ENCODE assay signal across 18 cellular contexts in genomic region chr3:127796751-127797150, GRCh38. TPM values are rescaled to one million over a fixed set of nuclear protein-coding genes. Genes with fewer than 3 reads are reported as not detected.
DNase-seq lines count a peak whose midpoint lies in the region; ATAC-seq and TF ChIP-seq lines count a peak whose summit lies in the region.
"Had no signal": no experiment of that assay in that cellular context is flagged by ENCODE, and none has a peak within 500 bp of the region (broad histone marks: within the 10 kb centered on the region; RNA-seq: fewer than 3 reads in every experiment).

No MANE protein-coding gene starts in this region.

- no peak overlapping the region for H2BK120ac ChIP-seq in neuronal stem cell (ENCODE audit: low read depth, low read length)

- no peak overlapping the region for H2BK15ac ChIP-seq in neuronal stem cell (ENCODE audit: low read length)

- H4K20me1 ChIP-seq in Karpas-422 (ENCODE audit: insufficient read depth, low read depth, low read length) (no peaks in the 10 kb centered on the region), osteoblast (ENCODE audit: insufficient read depth, low read length) (no peaks in the 10 kb centered on the region)

- peaks cover 89% of the 10 kb centered on the region for H3K4me1 ChIP-seq in Karpas-422 (ENCODE audit: low read length)
- H3K4me1 ChIP-seq in neuronal stem cell (ENCODE audit: control insufficient read depth in 2 of 2, insufficient read depth in 1 of 2, low read depth in 1 of 2, low read length in 2 of 2), result no peaks in the 10 kb centered on the region
- peaks cover 0 to 4% (median 0%) of the 10 kb centered on the region in 4 donors for H3K4me1 ChIP-seq in right lobe of liver
- H3K4me1 ChIP-seq in osteoblast (ENCODE audit: insufficient read depth, low read length), result peaks cover 38% of the 10 kb centered on the region

- WGBS in neuronal stem cell (ENCODE audit: extremely low coverage in 2 of 2, insufficient read length in 2 of 2, insufficient replicate concordance in 1 of 2), 2 donors, result no CpG with 5 or more reads among the region's 8 CpGs
- 52% methylated on average over 4 of the region's 8 CpGs for WGBS in right lobe of liver (ENCODE audit: insufficient coverage, low coverage, low lambda C conversion rate, missing lambda C conversion rate)

- no peak overlapping the region for H2BK12ac ChIP-seq in neuronal stem cell (ENCODE audit: low read length)

- H3K79me2 ChIP-seq in Karpas-422 (ENCODE audit: low read length) (peaks cover 22% of the 10 kb centered on the region), osteoblast (ENCODE audit: insufficient read depth, low read length) (peaks cover 25% of the 10 kb centered on the region)

- peaks cover 15% of the 10 kb centered on the region for H3K36me3 ChIP-seq in Karpas-422 (ENCODE audit: insufficient read depth, low read length)
- H3K36me3 ChIP-seq in neuronal stem cell (replicated peaks in 1 of 2; ENCODE audit: control insufficient read depth in 2 of 2, insufficient read depth in 2 of 2, low read length in 2 of 2), result no peaks in the 10 kb centered on the region
- H3K36me3 ChIP-seq in right lobe of liver, result peaks cover 0 to 10% (median 5%) of the 10 kb centered on the region in 4 donors
- no peaks in the 10 kb centered on the region for H3K36me3 ChIP-seq in osteoblast (ENCODE audit: insufficient read depth, low read length)

- no peak for ATAC-seq in right lobe of liver
- ATAC-seq: esophagus mucosa, GM23338, left colon had no signal

- no peak overlapping the region for H3K23ac ChIP-seq in neuronal stem cell (ENCODE audit: low read depth, low read length, poor library complexity)

- H3K27ac ChIP-seq in Karpas-422 (ENCODE audit: low read length) (peak overlapping the region; percentile 98), dorsolateral prefrontal cortex (peak overlapping the region in 55 of 59 donors; percentile 2 to 88 (median 68)), neuronal stem cell (replicated peaks; ENCODE audit: low read length) (no peak overlapping the region), right lobe of liver (no peak overlapping the region), osteoblast (ENCODE audit: low read depth, low read length) (no peak overlapping the region)
- H3K27ac ChIP-seq: tibial artery had no signal

- H3K4me3 ChIP-seq in Karpas-422 (ENCODE audit: low read length) (peak overlapping the region; percentile 23; the same call in 1 of the 2 replicates), dorsolateral prefrontal cortex (no peak overlapping the region), neuronal stem cell (ENCODE audit: low read length in 2 of 2) (no peak overlapping the region), right lobe of liver (no peak overlapping the region), osteoblast (ENCODE audit: insufficient read depth, low read length) (no peak overlapping the region)
- H3K4me3 ChIP-seq: GM23338, tibial artery had no signal

- H4K8ac ChIP-seq in neuronal stem cell (ENCODE audit: low read depth, low read length), result no peak overlapping the region

- H2AK5ac ChIP-seq in neuronal stem cell (ENCODE audit: low read depth, low read length), result peak overlapping the region; percentile 10

- no peak overlapping the region for H2BK5ac ChIP-seq in neuronal stem cell (ENCODE audit: low read length)

- H3K27me3 ChIP-seq in Karpas-422 (ENCODE audit: low read length), result no peaks in the 10 kb centered on the region
- H3K27me3 ChIP-seq in dorsolateral prefrontal cortex, result no peaks in the 10 kb centered on the region
- no peaks in the 10 kb centered on the region for H3K27me3 ChIP-seq in neuronal stem cell (ENCODE audit: control insufficient read depth in 3 of 3, insufficient read depth in 3 of 3, low read depth in 1 of 3, low read length in 3 of 3)
- no peaks in the 10 kb centered on the region for H3K27me3 ChIP-seq in right lobe of liver
- H3K27me3 ChIP-seq in osteoblast (ENCODE audit: insufficient read depth, low read length), result no peaks in the 10 kb centered on the region
- H3K27me3 ChIP-seq: tibial artery had no signal

- no peak for TF ChIP-seq POLR2A in right lobe of liver (IDR thresholded peaks at IDR 0.05)

- no peak overlapping the region for H4K91ac ChIP-seq in neuronal stem cell (ENCODE audit: low read depth, low read length, poor library complexity)

- peak overlapping the region; percentile 72 for H3K9ac ChIP-seq in Karpas-422 (ENCODE audit: low read length)
- no peak overlapping the region for H3K9ac ChIP-seq in neuronal stem cell (ENCODE audit: low read depth, low read length, poor library complexity)

- H2AFZ ChIP-seq in Karpas-422 (ENCODE audit: low read length), result no peak overlapping the region
- no peak overlapping the region for H2AFZ ChIP-seq in neuronal stem cell (ENCODE audit: low read length)
- H2AFZ ChIP-seq in osteoblast (ENCODE audit: low read length), result no peak overlapping the region
- H2AFZ ChIP-seq: GM23338 had no signal

- no peaks in the 10 kb centered on the region for H3K9me2 ChIP-seq in Karpas-422 (replicated peaks; ENCODE audit: insufficient read depth, low read length)

- no peak for TF ChIP-seq CTCF in dorsolateral prefrontal cortex (IDR thresholded peaks at IDR 0.05 in 54 of 56, conservative IDR thresholded peaks at IDR 0.05 in 2 of 56; ENCODE audit: low read depth in 1 of 56, partially characterized antibody in 56 of 56)
- TF ChIP-seq CTCF in right lobe of liver (IDR thresholded peaks at IDR 0.05), result no peak
- no peak for TF ChIP-seq CTCF in osteoblast (IDR thresholded peaks at IDR 0.05; ENCODE audit: extremely low read depth, low read depth, low read length)

- H3K4me2 ChIP-seq in Karpas-422 (ENCODE audit: low read depth, low read length, poor library complexity, severe bottlenecking), result peak overlapping the region; percentile 73
- no peak overlapping the region for H3K4me2 ChIP-seq in neuronal stem cell (ENCODE audit: insufficient read depth, low read length, poor library complexity, severe bottlenecking)
- no peak overlapping the region for H3K4me2 ChIP-seq in osteoblast (ENCODE audit: insufficient read depth, low read length)
- H3K4me2 ChIP-seq: GM23338 had no signal

- no peaks in the 10 kb centered on the region for H3K9me3 ChIP-seq in Karpas-422 (ENCODE audit: low read length)
- no peaks in the 10 kb centered on the region for H3K9me3 ChIP-seq in neuronal stem cell (replicated peaks in 1 of 2; ENCODE audit: control insufficient read depth in 2 of 2, insufficient read depth in 1 of 2, low read depth in 1 of 2, low read length in 2 of 2)
- H3K9me3 ChIP-seq in right lobe of liver, result no peaks in the 10 kb centered on the region
- no peaks in the 10 kb centered on the region for H3K9me3 ChIP-seq in osteoblast (ENCODE audit: low read depth, low read length)
- H3K9me3 ChIP-seq: tibial artery had no signal

- DNase-seq in Karpas-422 (peak; percentile 92), NCI-H2081 treated with DMSO at 0.1 percent for 48 hours (lab: John Stamatoyannopoulos, UW) (peak; percentile 24), dorsolateral prefrontal cortex (no peak), neuronal stem cell (ENCODE audit: low spot score) (no peak), right lobe of liver (no peak), osteoblast (ENCODE audit: insufficient read length, low spot score, missing footprints) (no peak), hypothalamus (lab: John Stamatoyannopoulos, UW) (no peak)
- DNase-seq: activated CD4-positive, alpha-beta T cell treated with anti-CD3 and anti-CD28 coated beads, Interleukin-2, amount 50 U/mL, for 1 hour; activated CD8-positive, alpha-beta memory T cell treated with anti-CD3 and anti-CD28 coated beads, Interleukin-2, amount 50 U/mL, for 48 hours; activated naive CD4-positive, alpha-beta T cell; amniotic stem cell; left colon; NCI-H1105 treated with DMSO at 0.1 percent for 48 hours; NCI-H774; SIG-M5; tibial artery had no signal

- intact Hi-C loops in dorsolateral prefrontal cortex (cut with DNase I), result no loop called here
- intact Hi-C loops in right lobe of liver (cut with DNase I), result no loop called here

- H3K14ac ChIP-seq in neuronal stem cell (ENCODE audit: low read length), result peak overlapping the region; percentile 79

- H3K79me1 ChIP-seq in neuronal stem cell (ENCODE audit: low read depth, low read length), result no peaks in the 10 kb centered on the region

- no peak overlapping the region for H3K18ac ChIP-seq in neuronal stem cell (ENCODE audit: low read length)

- no peak overlapping the region for H3K4ac ChIP-seq in neuronal stem cell (ENCODE audit: low read length)

RNA-seq across cellular contexts. Expression of gene MGLL, which starts 25.6 kb away (rescaled TPM):
- total RNA-seq in Karpas-422 (2014; rRNA removed; shearing (Covaris generic); ENCODE audit: low replicate concordance), result 58.0 and 63.3 TPM in 2 replicates
- 100 to 1,000 TPM in 117 of 120 experiments, 10 to 100 TPM in 3; 73.9 to 334 (median 144) TPM for total RNA-seq in dorsolateral prefrontal cortex
- 0.25 TPM for polyA plus RNA-seq in neuronal stem cell (2013, experiment 1 of 2)
- polyA plus RNA-seq in neuronal stem cell (2013, experiment 2 of 2), result 0.44 TPM
- total RNA-seq in right lobe of liver, result 100 to 1,000 TPM in 5 of 6 experiments, 10 to 100 TPM in 1; 97.0 to 168 (median 115) TPM
- 10.6 and 18.1 TPM in 2 replicates for total RNA-seq in osteoblast

Comparison
In these comparisons a context has a peak if more than half of its experiments do, and no peak if none do; other contexts are left out.
1. DNase-seq: peak in Karpas-422 (single experiment) and NCI-H2081 treated with DMSO at 0.1 percent for 48 hours (single experiment); none in dorsolateral prefrontal cortex (0 of 10), neuronal stem cell (single experiment), right lobe of liver (0 of 3), osteoblast (single experiment) and hypothalamus (0 of 51).
2. H3K27ac ChIP-seq: peak in Karpas-422 (single experiment) and dorsolateral prefrontal cortex (55 of 59); none in neuronal stem cell (single experiment), right lobe of liver (0 of 3) and osteoblast (single experiment).